24 cellular contexts compared by ENCODE assay signal in the genomic region with DNA sequence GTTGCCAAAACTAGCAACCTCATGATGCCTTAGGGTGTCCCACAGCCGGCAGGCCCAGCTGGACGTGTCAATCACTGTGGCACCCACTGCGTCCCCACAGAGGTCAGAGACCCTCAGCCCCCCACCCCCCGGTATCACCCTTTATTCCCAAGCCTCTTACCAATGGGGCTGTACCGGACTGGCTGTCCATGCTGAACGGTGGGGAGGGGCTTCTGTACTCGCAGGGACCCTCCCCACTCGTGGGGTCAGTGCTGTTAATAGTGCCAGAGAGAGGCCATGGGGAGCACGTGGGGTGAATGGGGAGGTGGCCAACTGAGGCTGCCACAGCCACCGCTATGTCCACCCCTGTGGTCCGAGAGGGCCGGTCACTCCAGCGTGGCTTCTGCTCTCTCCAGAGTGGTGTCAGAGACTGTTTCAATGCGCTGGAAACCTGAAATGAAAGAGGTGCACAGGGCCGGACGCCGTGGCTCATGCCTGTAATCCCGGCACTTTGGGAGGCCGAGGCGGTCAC.
DNase-seq lines count a peak whose midpoint lies in the region; ATAC-seq, FAIRE-seq and TF ChIP-seq lines count a peak whose summit lies in the region.
"Had no signal": no experiment of that assay in that cellular context is flagged by ENCODE, and none has a peak within 500 bp of the region (broad histone marks: within the 10 kb centered on the region; RNA-seq: fewer than 3 reads in every experiment).

No MANE protein-coding gene starts in this region.

- peak overlapping the region; percentile 33 for H2AK5ac ChIP-seq in IMR-90 (ENCODE audit: low read depth, low read length)
- H2AK5ac ChIP-seq in H1 (ENCODE audit: low read depth, low read length), result no peak overlapping the region

- H3K9me1 ChIP-seq in IMR-90 (ENCODE audit: insufficient read depth, low read length), result peaks cover 5% of the 10 kb centered on the region; the same call in 1 of the 2 replicates

- no peak overlapping the region for H2BK15ac ChIP-seq in IMR-90 (ENCODE audit: low read depth, low read length)
- H2BK15ac ChIP-seq in H1 (ENCODE audit: low read length), result no peak overlapping the region

- H3K9ac ChIP-seq in IMR-90 (ENCODE audit: low read depth, low read length) (no peak overlapping the region), H1 (replicated peaks in 1 of 4; ENCODE audit: extremely low read depth in 1 of 4, low read depth in 3 of 4, low read length in 3 of 4) (no peak overlapping the region)

- FAIRE-seq in H1 (lab: Jason Lieb, UNC) (no peak), GM12892 (lab: Jason Lieb, UNC) (no peak)
- FAIRE-seq: A204.1, D721Med, HTR-8/SVneo had no signal

- H3K18ac ChIP-seq in IMR-90 (ENCODE audit: low read depth, low read length) (no peak overlapping the region), H1 (ENCODE audit: extremely low read depth, low read length) (no peak overlapping the region)

- H3K4ac ChIP-seq in IMR-90 (ENCODE audit: low read depth, low read length) (no peak overlapping the region), H1 (replicated peaks; ENCODE audit: insufficient read length, low read depth, low read length) (no peak overlapping the region)

- H3K27me3 ChIP-seq in IMR-90 (ENCODE audit: control insufficient read depth, insufficient read depth, low read length), result no peaks in the 10 kb centered on the region
- H3K27me3 ChIP-seq in H1 (replicated peaks in 1 of 4; ENCODE audit: control insufficient read depth in 3 of 4, extremely low read depth in 1 of 4, insufficient read depth in 3 of 4, low read length in 3 of 4), result no peaks in the 10 kb centered on the region
- H3K27me3 ChIP-seq in heart left ventricle, result no peaks in the 10 kb centered on the region

- no peak for ATAC-seq in IMR-90 (ENCODE audit: low read depth)
- no peak for ATAC-seq in GM21737 (IDR thresholded peaks at IDR 0.05; ENCODE audit: unreplicated experiment)
- ATAC-seq in GM21786 (IDR thresholded peaks at IDR 0.05; ENCODE audit: unreplicated experiment), result no peak
- ATAC-seq in heart left ventricle, result no peak
- ATAC-seq: GM23338, HCT116 had no signal

- H3K9me3 ChIP-seq in IMR-90 (ENCODE audit: control insufficient read depth, insufficient read depth, low read length) (no peaks in the 10 kb centered on the region), H1 (ENCODE audit: insufficient read depth in 2 of 2, low read depth in 1 of 2, low read length in 1 of 2) (peaks cover 2 to 5% of the 10 kb centered on the region in 2 experiments; a peak in 2 of 4 replicates), heart left ventricle (no peaks in the 10 kb centered on the region)
- H3K9me3 ChIP-seq: Caco-2 had no signal

- TF ChIP-seq CTCF in IMR-90 (conservative IDR thresholded peaks at IDR 0.05; ENCODE audit: low read depth, low read length) (no peak), H1 (IDR thresholded peaks at IDR 0.05; ENCODE audit: control extremely low read depth in 1 of 3, insufficient read depth in 1 of 3, low read depth in 1 of 3, low read length in 3 of 3) (no peak), heart left ventricle (IDR thresholded peaks at IDR 0.05) (no peak)

- no peak overlapping the region for H2BK20ac ChIP-seq in IMR-90 (ENCODE audit: low read depth, low read length)
- no peak overlapping the region for H2BK20ac ChIP-seq in H1 (ENCODE audit: low read length)

- H2BK12ac ChIP-seq in H1 (ENCODE audit: low read depth, low read length), result no peak overlapping the region

- no peak overlapping the region for H3K14ac ChIP-seq in IMR-90 (replicated peaks; ENCODE audit: low read depth, low read length)
- H3K14ac ChIP-seq in H1 (ENCODE audit: insufficient read length), result no peak overlapping the region

- TF ChIP-seq EP300 in H1 (IDR thresholded peaks at IDR 0.05; ENCODE audit: borderline replicate concordance in 1 of 2, low read depth in 2 of 2, low read length in 2 of 2), result no peak

- CTCF ChIA-PET in IMR-90 (lab: Yijun Ruan, JAX), result interaction anchor here (0.7 kb wide), 1 partner anchor 29 kb away, joined by 3 read pairs; no protein-coding TSS in a partner anchor
- CTCF ChIA-PET in H1 (lab: Charles Lee; ENCODE audit: partially characterized antibody), result interaction anchor here (1.3 kb wide), 1 partner anchor 165 kb away, joined by 3 read pairs; no protein-coding TSS in a partner anchor

- H2BK5ac ChIP-seq in IMR-90 (ENCODE audit: low read depth, low read length, poor library complexity, severe bottlenecking) (no peak overlapping the region), H1 (ENCODE audit: low read depth, low read length) (no peak overlapping the region)

- TF ChIP-seq RAD21 in IMR-90 (IDR thresholded peaks at IDR 0.05; ENCODE audit: low read length) (no peak), H1 (IDR thresholded peaks at IDR 0.05 in 1 of 2, conservative IDR thresholded peaks at IDR 0.05 in 1 of 2; ENCODE audit: low read depth in 2 of 2, low read length in 2 of 2) (no peak)

- no TSS peak for BruUV-seq in IMR-90 (replicated peaks; lab: Mats Ljungman, UMichigan)

- POLR2A ChIA-PET in IMR-90 (lab: Charles Lee; ENCODE audit: unreplicated experiment), result no interaction called here
- POLR2A ChIA-PET in H1 (lab: Charles Lee; ENCODE audit: partially characterized antibody), result no interaction called here

- H3K27ac ChIP-seq in IMR-90 (ENCODE audit: insufficient read depth, low read length) (no peak overlapping the region), H1 (ENCODE audit: low read depth, low read length) (no peak overlapping the region), heart left ventricle (no peak overlapping the region)
- H3K27ac ChIP-seq: C4-2B had no signal

- no peak overlapping the region for H3K23ac ChIP-seq in IMR-90 (ENCODE audit: low read depth, low read length)
- no peak overlapping the region for H3K23ac ChIP-seq in H1 (ENCODE audit: insufficient read length)

- H2AK9ac ChIP-seq in IMR-90 (replicated peaks; ENCODE audit: low read depth, low read length, poor library complexity), result no peak overlapping the region

- H3K4me2 ChIP-seq in IMR-90 (ENCODE audit: low read depth, low read length) (no peak overlapping the region), H1 (ENCODE audit: insufficient read depth in 1 of 2, low read depth in 2 of 2, low read length in 2 of 2) (no peak overlapping the region)
- H3K4me2 ChIP-seq: GM23338 had no signal

- no peak overlapping the region for H3K56ac ChIP-seq in IMR-90 (ENCODE audit: extremely low read depth, insufficient read depth, low read length)
- H3K56ac ChIP-seq in H1 (replicated peaks; ENCODE audit: insufficient read length, low read depth, low read length), result no peak overlapping the region

- no peak overlapping the region for H4K8ac ChIP-seq in IMR-90 (ENCODE audit: low read depth in 2 of 2, low read length in 2 of 2)
- 0 out of 2 replicates have a peak overlapping the region, but pooled peaks have one; percentile 25 for H4K8ac ChIP-seq in H1 (ENCODE audit: extremely low read depth, insufficient read depth, low read length)

- H4K91ac ChIP-seq in IMR-90 (ENCODE audit: insufficient read depth, low read depth, low read length), result no peak overlapping the region
- no peak overlapping the region for H4K91ac ChIP-seq in H1 (replicated peaks; ENCODE audit: insufficient read length, low read length)

- peaks cover 13% of the 10 kb centered on the region for H3K4me1 ChIP-seq in IMR-90 (ENCODE audit: control insufficient read depth, insufficient read depth, low read length)
- H3K4me1 ChIP-seq in H1 (replicated peaks in 1 of 4; ENCODE audit: control insufficient read depth in 3 of 4, insufficient read depth in 4 of 4, low read length in 3 of 4), result 0 out of 7 replicates have a peak, but pooled peaks cover 0 to 3% (median 0%) of the 10 kb centered on the region in 4 experiments
- H3K4me1 ChIP-seq in heart left ventricle, result peaks cover 0 to 11% (median 0%) of the 10 kb centered on the region in 12 donors
- H3K4me1 ChIP-seq: Caco-2 had no signal

- dilution Hi-C loops in IMR-90 (cut with HindIII; ENCODE audit: low sequenced_read_pairs, unreplicated experiment), result no loop called here

- H3K79me1 ChIP-seq in IMR-90 (ENCODE audit: low read depth in 1 of 2, low read length in 2 of 2) (no peaks in the 10 kb centered on the region), H1 (ENCODE audit: low read depth, low read length) (no peaks in the 10 kb centered on the region)

- H4K5ac ChIP-seq in IMR-90 (ENCODE audit: low read depth, low read length) (no peak overlapping the region), H1 (ENCODE audit: insufficient read length, low read depth, low read length) (no peak overlapping the region)

- peak overlapping the region; percentile 29 for H2AFZ ChIP-seq in IMR-90 (replicated peaks; ENCODE audit: low read length, poor library complexity)
- H2AFZ ChIP-seq in H1 (ENCODE audit: low read length), result no peak overlapping the region
- H2AFZ ChIP-seq: GM23338 had no signal

- no peaks in the 10 kb centered on the region for H3K23me2 ChIP-seq in H1 (ENCODE audit: low read depth, low read length)

- no peak overlapping the region for H2BK120ac ChIP-seq in IMR-90 (ENCODE audit: low read depth, low read length)
- no peak overlapping the region for H2BK120ac ChIP-seq in H1 (replicated peaks; ENCODE audit: low read depth, low read length)

- no peaks in the 10 kb centered on the region for H3K79me2 ChIP-seq in H1 (ENCODE audit: control insufficient read depth in 1 of 2, insufficient read depth in 2 of 2, low read length in 2 of 2)

- no peaks in the 10 kb centered on the region for H3K36me3 ChIP-seq in IMR-90 (ENCODE audit: control insufficient read depth, insufficient read depth, low read length)
- H3K36me3 ChIP-seq in H1 (ENCODE audit: control insufficient read depth in 2 of 4, insufficient read depth in 4 of 4, low read length in 3 of 4), result no peaks in the 10 kb centered on the region
- no peaks in the 10 kb centered on the region for H3K36me3 ChIP-seq in heart left ventricle

- intact Hi-C loops in IMR-90 (cut with micrococcal nuclease) (loop anchor here (10.0 kb wide), 1 partner anchor 710 kb away; no protein-coding TSS in a partner anchor), posterior vena cava (cut with DNase I) (no loop called here), heart left ventricle (cut with DNase I) (no loop called here)

- H4K20me1 ChIP-seq in IMR-90 (ENCODE audit: insufficient read depth, low read length) (no peaks in the 10 kb centered on the region), H1 (replicated peaks in 1 of 2; ENCODE audit: control insufficient read depth in 1 of 2, insufficient read depth in 2 of 2, low read length in 2 of 2) (no peaks in the 10 kb centered on the region)

- in situ Hi-C loops in IMR-90 (cut with MboI; ENCODE audit: low sequenced_read_pairs), result no loop called here

- TF ChIP-seq POLR2A in IMR-90 (IDR thresholded peaks at IDR 0.05; ENCODE audit: low read depth, low read length) (no peak), H1 (IDR thresholded peaks at IDR 0.05; ENCODE audit: control extremely low read depth in 1 of 2, low read depth in 2 of 2, low read length in 2 of 2) (no peak), GM12892 (IDR thresholded peaks at IDR 0.05; ENCODE audit: low read depth, low read length) (no peak), heart left ventricle (IDR thresholded peaks at IDR 0.05) (no peak)

- no peak for DNase-seq in IMR-90
- no peak for DNase-seq in H1 (ENCODE audit: low read depth in 1 of 2, low spot score in 2 of 2)
- DNase-seq in mesenteric fat pad (ENCODE audit: low spot score), result peak; percentile 74
- DNase-seq in posterior vena cava (ENCODE audit: low spot score), result peak; percentile 72
- DNase-seq in GM12892 (ENCODE audit: insufficient read length), result no peak
- no peak for DNase-seq in heart left ventricle
- DNase-seq: ACHN; AML-193; Caco-2; CD4-positive, alpha-beta T cell; DMS153; DMS79; GDM1; H7; HFFc6; KBM-7 had no signal

- 95% methylated on average over 7 of the region's 20 CpGs; no CpG with 5 or more reads in 1 of the 2 experiments for WGBS in IMR-90 (ENCODE audit: extremely low coverage in 2 of 2, insufficient read length in 1 of 2), 2 experiments
- 92% methylated on average over 20 of the region's 20 CpGs; no CpG with 5 or more reads in 1 of the 2 experiments for WGBS in H1 (ENCODE audit: extremely low coverage in 1 of 2, insufficient coverage in 1 of 2, insufficient read length in 1 of 2, insufficient replicate concordance in 2 of 2, low coverage in 1 of 2, low lambda C conversion rate in 2 of 2, missing lambda C conversion rate in 1 of 2), 2 experiments
- 87 to 91% (median 89%) methylated on average over 20 of the region's 20 CpGs for WGBS in heart left ventricle, 4 donors

- H3K4me3 ChIP-seq in IMR-90 (ENCODE audit: insufficient read depth, low read depth, low read length), result no peak overlapping the region
- no peak overlapping the region for H3K4me3 ChIP-seq in H1 (ENCODE audit: extremely low read depth in 1 of 4, insufficient read depth in 2 of 4, low read depth in 3 of 4, low read length in 4 of 4)
- no peak overlapping the region for H3K4me3 ChIP-seq in heart left ventricle
- H3K4me3 ChIP-seq: GM23338 had no signal

Comparison
In these comparisons a context has a peak if more than half of its experiments do, and no peak if none do; other contexts are left out.
1. DNase-seq: peak in mesenteric fat pad (single experiment) and posterior vena cava (single experiment); none in IMR-90 (single experiment), H1 (0 of 2), GM12892 (single experiment) and heart left ventricle (0 of 5).